9 cellular contexts compared by ENCODE assay signal in genomic region chr12:102169922-102170698, GRCh38. TPM values are rescaled to one million over a fixed set of nuclear protein-coding genes. Genes with fewer than 3 reads are reported as not detected.
DNase-seq lines count a peak whose midpoint lies in the region; ATAC-seq, FAIRE-seq and TF ChIP-seq lines count a peak whose summit lies in the region.
"Had no signal": no experiment of that assay in that cellular context is flagged by ENCODE, and none has a peak within 500 bp of the region (broad histone marks: within the 10 kb centered on the region; RNA-seq: fewer than 3 reads in every experiment).

No MANE protein-coding gene starts in this region.

- H3K27ac ChIP-seq in PC-9 = no peak overlapping the region
- H3K27ac ChIP-seq: SJCRH30 had no signal

- BruUV-seq in PC-9 (replicated peaks; lab: Mats Ljungman, UMichigan) = no TSS peak

- H3F3A ChIP-seq in PC-9 (ENCODE audit: insufficient read depth, low read depth) = no peaks in the 10 kb centered on the region

- no peaks in the 10 kb centered on the region for H3K36me3 ChIP-seq in PC-9 (ENCODE audit: low read depth)

- H3K4me2 ChIP-seq in PC-9 = no peak overlapping the region

- H4K20me1 ChIP-seq in PC-9 (ENCODE audit: insufficient read depth) = no peaks in the 10 kb centered on the region; the same call in 1 of the 2 replicates

- H3K27me3 ChIP-seq in PC-9 (ENCODE audit: insufficient read depth, low read depth) = no peaks in the 10 kb centered on the region
- H3K27me3 ChIP-seq: SJCRH30 had no signal

- no peaks in the 10 kb centered on the region for H3K79me2 ChIP-seq in PC-9 (ENCODE audit: low read depth)

- POLR2A ChIA-PET in PC-9 (lab: Charles Lee; ENCODE audit: unreplicated experiment) = no interaction called here

- H3K4me1 ChIP-seq in PC-9 (replicated peaks; ENCODE audit: insufficient read depth) = 0 out of 2 replicates have a peak, but pooled peaks cover 3% of the 10 kb centered on the region
- H3K4me1 ChIP-seq: SJCRH30 had no signal

- no peak overlapping the region for H2AFZ ChIP-seq in PC-9

- ATAC-seq in HG03565 (IDR thresholded peaks at IDR 0.05; ENCODE audit: unreplicated experiment) (no peak), GM21360 (IDR thresholded peaks at IDR 0.05; ENCODE audit: unreplicated experiment) (no peak)

- TF ChIP-seq CTCF in PC-9 (conservative IDR thresholded peaks at IDR 0.05) = peak; percentile 74

- intact Hi-C loops in PC-9 (cut with micrococcal nuclease; ENCODE audit: unreplicated experiment) = loop anchor here (1.0 to 10.0 kb wide), 3 partner anchors 570 to 1235 kb away; no protein-coding TSS in a partner anchor

- peak; percentile 60 for FAIRE-seq in H54 (lab: Jason Lieb, UNC)

- H3K4me3 ChIP-seq in PC-9 = no peak overlapping the region
- H3K4me3 ChIP-seq: SJCRH30 had no signal

- no peaks in the 10 kb centered on the region for H3K9me3 ChIP-seq in PC-9 (ENCODE audit: insufficient read depth, low read depth)
- H3K9me3 ChIP-seq: SJCRH30 had no signal

- H3K9me2 ChIP-seq in PC-9 (ENCODE audit: insufficient read depth) = no peaks in the 10 kb centered on the region

- CTCF ChIA-PET in PC-9 (lab: Charles Lee) = interaction anchor here (0.5 to 0.7 kb wide), 2 partner anchors 43 to 300 kb away, joined by 3 to 11 read pairs; no protein-coding TSS in a partner anchor

- DNase-seq in DMS53 (lab: John Stamatoyannopoulos, UW) (peak; percentile 72), H54 (ENCODE audit: insufficient read length, low spot score) (no peak), PC-9 (no peak), fibroblast of gingiva (ENCODE audit: low read depth) (peak; percentile 12), pons (ENCODE audit: low spot score) (peak; percentile 47), cerebellar nuclear complex (lab: John Stamatoyannopoulos, UW) (no peak)

- no peak for TF ChIP-seq POLR2A in H54 (IDR thresholded peaks at IDR 0.05; ENCODE audit: low read depth, low read length)

RNA-seq across cellular contexts. Expression of gene PMCH, which starts 27.5 kb away (rescaled TPM):
- total RNA-seq in PC-9 (2021) = not detected in 2 replicates
- total RNA-seq: SJCRH30 had no signal

RNA-seq across cellular contexts. Expression of gene PARPBP, which starts 50.1 kb away (rescaled TPM):
- total RNA-seq in PC-9 (2021) = 12.8 and 16.2 TPM in 2 replicates

RNA-seq across cellular contexts. Expression of gene NUP37, which starts 50.2 kb away (rescaled TPM):
- total RNA-seq in PC-9 (2021) = 48.2 and 72.4 TPM in 2 replicates

Comparison
In these comparisons a context has a peak if more than half of its experiments do, and no peak if none do; other contexts are left out.
1. DNase-seq: peak in DMS53 (single experiment), fibroblast of gingiva (single experiment) and pons (single experiment); none in H54 (single experiment), PC-9 (0 of 2) and cerebellar nuclear complex (0 of 2).